In the genomic region with DNA sequence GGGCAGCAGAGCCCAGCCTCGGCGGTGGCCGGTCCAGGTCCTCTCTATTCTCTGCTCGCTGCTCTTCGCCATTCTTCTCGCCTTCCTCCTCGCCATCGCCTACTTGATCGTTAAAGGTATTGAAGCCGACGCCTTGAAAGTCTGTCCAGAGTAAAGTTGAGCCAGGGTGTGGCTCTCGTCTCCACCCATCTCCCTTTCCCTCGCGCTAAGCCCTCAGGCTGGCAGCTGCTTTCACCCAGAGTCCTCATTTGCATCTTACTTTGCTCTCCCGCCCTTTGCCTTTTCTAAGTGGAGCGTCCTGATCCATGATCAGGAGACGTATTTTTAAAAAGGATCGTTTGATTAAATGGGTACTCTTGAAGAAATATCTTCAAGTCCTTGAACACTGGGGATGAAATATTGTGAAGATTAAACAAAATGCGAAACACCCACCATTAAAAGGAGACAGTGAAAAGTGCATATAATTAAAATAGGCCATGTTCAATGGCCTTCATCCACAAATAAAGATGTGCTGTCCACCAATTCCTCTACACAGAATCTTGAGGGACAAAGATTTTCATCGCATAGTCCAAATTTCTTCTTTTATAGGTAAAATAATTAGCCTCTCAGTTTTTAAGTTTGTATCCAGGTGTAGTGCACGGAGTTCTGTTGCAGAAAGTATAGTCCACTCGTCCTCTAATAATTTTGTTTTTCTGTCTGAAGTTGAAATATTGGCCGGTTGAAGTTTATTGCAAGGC, we compare ENCODE assay signal across 8 cellular contexts. TPM values are rescaled to one million over a fixed set of nuclear protein-coding genes. Genes with fewer than 3 reads are reported as not detected.
DNase-seq lines count a peak whose midpoint lies in the region; ATAC-seq and TF ChIP-seq lines count a peak whose summit lies in the region.

No MANE protein-coding gene starts in this region.

- peaks cover 79% of the 10 kb centered on the region for H3K79me2 ChIP-seq in HCT116 (ENCODE audit: insufficient read depth, low read length)

- TSS peak; percentile 54 for BruUV-seq in HCT116 (replicated peaks; lab: Mats Ljungman, UMichigan)

- H3K27me3 ChIP-seq in HCT116 (ENCODE audit: insufficient read depth, low read length) = no peaks in the 10 kb centered on the region
- no peaks in the 10 kb centered on the region for H3K27me3 ChIP-seq in lower lobe of right lung (ENCODE audit: low read depth)

- H3K9ac ChIP-seq in HCT116 (ENCODE audit: low read length) = peak overlapping the region; percentile 95

- peaks cover 26% of the 10 kb centered on the region for H4K20me1 ChIP-seq in HCT116 (ENCODE audit: insufficient read depth)

- peak overlapping the region; percentile 70 to 95 for H3K4me3 ChIP-seq in HCT116 (replicated peaks in 1 of 2; ENCODE audit: low read depth in 1 of 2, low read length in 2 of 2)
- H3K4me3 ChIP-seq in LNCaP clone FGC (ENCODE audit: low read depth, low read length) = peak overlapping the region; percentile 79
- peak overlapping the region; percentile 90 for H3K4me3 ChIP-seq in lower lobe of right lung

- H3K27ac ChIP-seq in HCT116 (ENCODE audit: low read depth, low read length) (peak overlapping the region; percentile 89), cingulate gyrus (ENCODE audit: low read depth, low read length) (peak overlapping the region; percentile 98), lower lobe of right lung (peak overlapping the region; percentile 98)

- no peaks in the 10 kb centered on the region for H3K9me2 ChIP-seq in HCT116 (ENCODE audit: insufficient read depth)

- intact Hi-C loops in HCT116 (cut with micrococcal nuclease) = no loop called here
- intact Hi-C loops in lower lobe of right lung (cut with DNase I) = no loop called here

- peak overlapping the region; percentile 82 for H3K4me2 ChIP-seq in HCT116 (ENCODE audit: low read length)

- no peak for TF ChIP-seq CTCF in HCT116 (IDR thresholded peaks at IDR 0.05 in 2 of 3, conservative IDR thresholded peaks at IDR 0.05 in 1 of 3; ENCODE audit: borderline replicate concordance in 1 of 3, insufficient read depth in 1 of 3, low read depth in 2 of 3, low read length in 2 of 3)
- TF ChIP-seq CTCF in LNCaP clone FGC (IDR thresholded peaks at IDR 0.05; ENCODE audit: control insufficient read depth, extremely low read depth, insufficient read depth) = no peak
- TF ChIP-seq CTCF in lower lobe of right lung (IDR thresholded peaks at IDR 0.05) = no peak

- H3K36me3 ChIP-seq in HCT116 (ENCODE audit: control insufficient read depth in 1 of 2, insufficient read depth in 2 of 2, low read length in 2 of 2) (peaks cover 5 to 11% of the 10 kb centered on the region in 2 experiments), lower lobe of right lung (peaks cover 23% of the 10 kb centered on the region)

- POLR2A ChIA-PET in HCT116 (lab: Charles Lee) = no interaction called here

- H3K9me3 ChIP-seq in HCT116 (ENCODE audit: control insufficient read depth in 1 of 2, insufficient read depth in 1 of 2, low read depth in 1 of 2, low read length in 2 of 2) (no peaks in the 10 kb centered on the region), lower lobe of right lung (no peaks in the 10 kb centered on the region)

- no peak overlapping the region for H2AFZ ChIP-seq in HCT116 (ENCODE audit: low read depth, low read length, poor library complexity, severe bottlenecking)

- CTCF ChIA-PET in HCT116 (lab: Charles Lee) = no interaction called here

- ATAC-seq in HCT116 = peak; percentile 32
- ATAC-seq in lower lobe of right lung = peak; percentile 4 to 24

- no peak for TF ChIP-seq RAD21 in HCT116 (IDR thresholded peaks at IDR 0.05; ENCODE audit: low read depth)

- TF ChIP-seq POLR2A in HCT116 (IDR thresholded peaks at IDR 0.05; ENCODE audit: borderline replicate concordance, extremely low read depth, insufficient read depth, insufficient read length) = no peak

- peak; percentile 56 for DNase-seq in stimulated activated CD4-positive, alpha-beta T cell treated with anti-CD3 and anti-CD28 coated beads, Interleukin-15, amount 100 ng/mL, for 24 hours
- DNase-seq in stimulated activated CD4-positive, alpha-beta T cell treated with anti-CD3 and anti-CD28 coated beads, Interleukin-4, amount 100 ng/mL, for 24 hours = no peak
- DNase-seq in HCT116 (ENCODE audit: low read depth, low spot score) (peak; percentile 59), LNCaP clone FGC (ENCODE audit: low read depth) (no peak), RKO (ENCODE audit: low spot score) (peak; percentile 85), lower lobe of right lung (no peak), ureter (ENCODE audit: low spot score) (peak; percentile 56)

- RAD21 ChIA-PET in HCT116 (lab: Charles Lee; ENCODE audit: low non-redundant PET in 1 of 2, low total read pairs in 2 of 2, uncharacterized antibody in 2 of 2, unreplicated experiment in 2 of 2) = no interaction called here

- H3K4me1 ChIP-seq in HCT116 (ENCODE audit: control insufficient read depth in 1 of 2, insufficient read depth in 2 of 2, low read length in 2 of 2) (peaks cover 3 to 18% of the 10 kb centered on the region in 2 experiments; a peak in 3 of 4 replicates), lower lobe of right lung (peaks cover 50% of the 10 kb centered on the region)

TF ChIP-seq in HCT116, 20 proteins besides CTCF, POLR2A, EP300 and RAD21 (continues in another document):
- no peak for TF ChIP-seq EZH2phosphoT487 (IDR thresholded peaks at IDR 0.05; ENCODE audit: borderline replicate concordance)
- no peak for TF ChIP-seq TCF7L2 (IDR thresholded peaks at IDR 0.05; ENCODE audit: borderline replicate concordance, extremely low read depth, insufficient read depth, insufficient read length)
- TF ChIP-seq SRF (IDR thresholded peaks at IDR 0.05; ENCODE audit: low read depth) = no peak
- no peak for TF ChIP-seq EGR1 (IDR thresholded peaks at IDR 0.05; ENCODE audit: low read depth)
- TF ChIP-seq, protein P1, sequence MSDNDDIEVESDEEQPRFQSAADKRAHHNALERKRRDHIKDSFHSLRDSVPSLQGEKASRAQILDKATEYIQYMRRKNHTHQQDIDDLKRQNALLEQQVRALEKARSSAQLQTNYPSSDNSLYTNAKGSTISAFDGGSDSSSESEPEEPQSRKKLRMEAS (IDR thresholded peaks at IDR 0.05) = no peak; the same call in 1 of the 2 replicates
- no peak for TF ChIP-seq EZH2 (IDR thresholded peaks at IDR 0.05)
- TF ChIP-seq CEBPB (IDR thresholded peaks at IDR 0.05; ENCODE audit: low read depth) = no peak
- TF ChIP-seq JUND (IDR thresholded peaks at IDR 0.05) = no peak
- TF ChIP-seq, protein P2, sequence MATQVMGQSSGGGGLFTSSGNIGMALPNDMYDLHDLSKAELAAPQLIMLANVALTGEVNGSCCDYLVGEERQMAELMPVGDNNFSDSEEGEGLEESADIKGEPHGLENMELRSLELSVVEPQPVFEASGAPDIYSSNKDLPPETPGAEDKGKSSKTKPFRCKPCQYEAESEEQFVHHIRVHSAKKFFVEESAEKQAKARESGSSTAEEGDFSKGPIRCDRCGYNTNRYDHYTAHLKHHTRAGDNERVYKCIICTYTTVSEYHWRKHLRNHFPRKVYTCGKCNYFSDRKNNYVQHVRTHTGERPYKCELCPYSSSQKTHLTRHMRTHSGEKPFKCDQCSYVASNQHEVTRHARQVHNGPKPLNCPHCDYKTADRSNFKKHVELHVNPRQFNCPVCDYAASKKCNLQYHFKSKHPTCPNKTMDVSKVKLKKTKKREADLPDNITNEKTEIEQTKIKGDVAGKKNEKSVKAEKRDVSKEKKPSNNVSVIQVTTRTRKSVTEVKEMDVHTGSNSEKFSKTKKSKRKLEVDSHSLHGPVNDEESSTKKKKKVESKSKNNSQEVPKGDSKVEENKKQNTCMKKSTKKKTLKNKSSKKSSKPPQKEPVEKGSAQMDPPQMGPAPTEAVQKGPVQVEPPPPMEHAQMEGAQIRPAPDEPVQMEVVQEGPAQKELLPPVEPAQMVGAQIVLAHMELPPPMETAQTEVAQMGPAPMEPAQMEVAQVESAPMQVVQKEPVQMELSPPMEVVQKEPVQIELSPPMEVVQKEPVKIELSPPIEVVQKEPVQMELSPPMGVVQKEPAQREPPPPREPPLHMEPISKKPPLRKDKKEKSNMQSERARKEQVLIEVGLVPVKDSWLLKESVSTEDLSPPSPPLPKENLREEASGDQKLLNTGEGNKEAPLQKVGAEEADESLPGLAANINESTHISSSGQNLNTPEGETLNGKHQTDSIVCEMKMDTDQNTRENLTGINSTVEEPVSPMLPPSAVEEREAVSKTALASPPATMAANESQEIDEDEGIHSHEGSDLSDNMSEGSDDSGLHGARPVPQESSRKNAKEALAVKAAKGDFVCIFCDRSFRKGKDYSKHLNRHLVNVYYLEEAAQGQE (IDR thresholded peaks at IDR 0.05; ENCODE audit: low read depth) = no peak
- TF ChIP-seq FOSL1 (IDR thresholded peaks at IDR 0.05; ENCODE audit: low read depth) = no peak
- no peak for TF ChIP-seq POLR2AphosphoS5 (IDR thresholded peaks at IDR 0.05; ENCODE audit: low read depth, low read length)
- no peak for TF ChIP-seq YY1 (IDR thresholded peaks at IDR 0.05; ENCODE audit: extremely low read depth, insufficient replicate concordance, low read depth, low read length)
- TF ChIP-seq, protein P3, sequence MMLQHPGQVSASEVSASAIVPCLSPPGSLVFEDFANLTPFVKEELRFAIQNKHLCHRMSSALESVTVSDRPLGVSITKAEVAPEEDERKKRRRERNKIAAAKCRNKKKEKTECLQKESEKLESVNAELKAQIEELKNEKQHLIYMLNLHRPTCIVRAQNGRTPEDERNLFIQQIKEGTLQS (IDR thresholded peaks at IDR 0.05) = no peak
- TF ChIP-seq SIN3A (IDR thresholded peaks at IDR 0.05; ENCODE audit: low read depth) = no peak; the same call in 1 of the 2 replicates
- no peak for TF ChIP-seq SP1 (IDR thresholded peaks at IDR 0.05; ENCODE audit: low read depth)
- no peak for TF ChIP-seq ZFX (IDR thresholded peaks at IDR 0.05)
- no peak for TF ChIP-seq ZNF274 (IDR thresholded peaks at IDR 0.05; ENCODE audit: low read depth, low read length)
- TF ChIP-seq ELF1 (IDR thresholded peaks at IDR 0.05; ENCODE audit: borderline replicate concordance, low read depth) = no peak
- TF ChIP-seq CBX3 (IDR thresholded peaks at IDR 0.05; ENCODE audit: low read depth) = no peak

RNA-seq across cellular contexts. Expression of a gene that starts 0.7 kb away (rescaled TPM):
- total RNA-seq in HCT116 (2021; ENCODE audit: unreplicated experiment) (37.8 TPM), lower lobe of right lung (19.2 TPM), ureter (19.1 TPM)
- 12.4 and 14.4 TPM in 2 replicates for polyA plus RNA-seq in HCT116 (2012)

RNA-seq across cellular contexts. Expression of a gene that starts 1.8 kb away (rescaled TPM):
- total RNA-seq in HCT116 (2021; ENCODE audit: unreplicated experiment) (171 TPM), lower lobe of right lung (84.8 TPM), ureter (111 TPM)
- polyA plus RNA-seq in HCT116 (2012) = 89.6 and 117 TPM in 2 replicates

Comparison
In these comparisons a context has a peak if more than half of its experiments do, and no peak if none do; other contexts are left out.
1. DNase-seq: peak in stimulated activated CD4-positive, alpha-beta T cell treated with anti-CD3 and anti-CD28 coated beads, Interleukin-15, amount 100 ng/mL, for 24 hours (single experiment), HCT116 (single experiment), RKO (single experiment) and ureter (single experiment); none in stimulated activated CD4-positive, alpha-beta T cell treated with anti-CD3 and anti-CD28 coated beads, Interleukin-4, amount 100 ng/mL, for 24 hours (single experiment), LNCaP clone FGC (single experiment) and lower lobe of right lung (single experiment).
2. Peak in every context shown above with its lines, with median percentiles within 50 percentile points of each other: H3K27ac ChIP-seq and H3K4me3 ChIP-seq.